Comparison of ENCODE assay signal across 2 cellular contexts in genomic region chr22:32076726-32077550, GRCh38.
TF ChIP-seq lines count a peak whose summit lies in the region.

No MANE protein-coding gene starts in this region.

TF ChIP-seq in HEK293, 187 proteins besides CTCF, POLR2A, EP300 and RAD21 (continued from another document):
- peak; percentile 20; the same call in 1 of the 2 replicates for TF ChIP-seq ZNF398 (tag by site-specific recombination; IDR thresholded peaks at IDR 0.05)
- TF ChIP-seq PRDM1 (tag by site-specific recombination; IDR thresholded peaks at IDR 0.05): peak; percentile 100
- TF ChIP-seq ZNF571 (tag by site-specific recombination; IDR thresholded peaks at IDR 0.05): no peak
- TF ChIP-seq GLI4 (tag by site-specific recombination; IDR thresholded peaks at IDR 0.05): no peak
- no peak for TF ChIP-seq GFI1B (tag by site-specific recombination; IDR thresholded peaks at IDR 0.05)
- TF ChIP-seq ZNF704 (tag by site-specific recombination; IDR thresholded peaks at IDR 0.05): no peak
- 0 out of 2 replicates have a peak, but pooled peaks have one; percentile 33 for TF ChIP-seq YY2 (tag by site-specific recombination; IDR thresholded peaks at IDR 0.05)
- no peak for TF ChIP-seq ZNF701 (tag by site-specific recombination; IDR thresholded peaks at IDR 0.05)
- no peak for TF ChIP-seq ZNF202 (tag by site-specific recombination; IDR thresholded peaks at IDR 0.05; ENCODE audit: borderline replicate concordance)
- TF ChIP-seq OSR2 (tag by site-specific recombination; IDR thresholded peaks at IDR 0.05): no peak
- TF ChIP-seq ZNF138 (tag by site-specific recombination; IDR thresholded peaks at IDR 0.05; ENCODE audit: borderline replicate concordance): no peak
- TF ChIP-seq KLF10 (tag by site-specific recombination; IDR thresholded peaks at IDR 0.05): no peak
- TF ChIP-seq ZBTB20 (tag by site-specific recombination; IDR thresholded peaks at IDR 0.05): peak; percentile 88
- no peak for TF ChIP-seq ZFP69B (tag by site-specific recombination; IDR thresholded peaks at IDR 0.05)
- TF ChIP-seq GLIS1 (tag by site-specific recombination; IDR thresholded peaks at IDR 0.05): no peak
- TF ChIP-seq BCL11B (tag by site-specific recombination; IDR thresholded peaks at IDR 0.05; ENCODE audit: low read depth): no peak
- TF ChIP-seq, protein P1, sequence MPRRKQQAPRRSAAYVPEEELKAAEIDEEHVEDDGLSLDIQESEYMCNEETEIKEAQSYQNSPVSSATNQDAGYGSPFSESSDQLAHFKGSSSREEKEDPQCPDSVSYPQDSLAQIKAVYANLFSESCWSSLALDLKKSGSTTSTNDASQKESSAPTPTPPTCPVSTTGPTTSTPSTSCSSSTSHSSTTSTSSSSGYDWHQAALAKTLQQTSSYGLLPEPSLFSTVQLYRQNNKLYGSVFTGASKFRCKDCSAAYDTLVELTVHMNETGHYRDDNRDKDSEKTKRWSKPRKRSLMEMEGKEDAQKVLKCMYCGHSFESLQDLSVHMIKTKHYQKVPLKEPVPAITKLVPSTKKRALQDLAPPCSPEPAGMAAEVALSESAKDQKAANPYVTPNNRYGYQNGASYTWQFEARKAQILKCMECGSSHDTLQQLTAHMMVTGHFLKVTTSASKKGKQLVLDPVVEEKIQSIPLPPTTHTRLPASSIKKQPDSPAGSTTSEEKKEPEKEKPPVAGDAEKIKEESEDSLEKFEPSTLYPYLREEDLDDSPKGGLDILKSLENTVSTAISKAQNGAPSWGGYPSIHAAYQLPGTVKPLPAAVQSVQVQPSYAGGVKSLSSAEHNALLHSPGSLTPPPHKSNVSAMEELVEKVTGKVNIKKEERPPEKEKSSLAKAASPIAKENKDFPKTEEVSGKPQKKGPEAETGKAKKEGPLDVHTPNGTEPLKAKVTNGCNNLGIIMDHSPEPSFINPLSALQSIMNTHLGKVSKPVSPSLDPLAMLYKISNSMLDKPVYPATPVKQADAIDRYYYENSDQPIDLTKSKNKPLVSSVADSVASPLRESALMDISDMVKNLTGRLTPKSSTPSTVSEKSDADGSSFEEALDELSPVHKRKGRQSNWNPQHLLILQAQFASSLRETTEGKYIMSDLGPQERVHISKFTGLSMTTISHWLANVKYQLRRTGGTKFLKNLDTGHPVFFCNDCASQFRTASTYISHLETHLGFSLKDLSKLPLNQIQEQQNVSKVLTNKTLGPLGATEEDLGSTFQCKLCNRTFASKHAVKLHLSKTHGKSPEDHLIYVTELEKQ (tag by site-specific recombination; IDR thresholded peaks at IDR 0.05; ENCODE audit: borderline replicate concordance): no peak
- TF ChIP-seq ZNF114 (tag by site-specific recombination; IDR thresholded peaks at IDR 0.05): 0 out of 2 replicates have a peak, but pooled peaks have one; percentile 18
- no peak for TF ChIP-seq ZNF792 (tag by site-specific recombination; IDR thresholded peaks at IDR 0.05)
- peak; percentile 23; the same call in 1 of the 2 replicates for TF ChIP-seq IKZF3 (tag by site-specific recombination; IDR thresholded peaks at IDR 0.05)
- TF ChIP-seq ZNF768 (tag by site-specific recombination; IDR thresholded peaks at IDR 0.05): no peak
- TF ChIP-seq ZNF121 (tag by site-specific recombination; IDR thresholded peaks at IDR 0.05): no peak
TF ChIP-seq in HEK293: peak in this region for 9.

TF ChIP-seq in K562, 482 proteins besides CTCF, POLR2A, EP300 and RAD21 (continued from another document):
- TF ChIP-seq, protein P2, sequence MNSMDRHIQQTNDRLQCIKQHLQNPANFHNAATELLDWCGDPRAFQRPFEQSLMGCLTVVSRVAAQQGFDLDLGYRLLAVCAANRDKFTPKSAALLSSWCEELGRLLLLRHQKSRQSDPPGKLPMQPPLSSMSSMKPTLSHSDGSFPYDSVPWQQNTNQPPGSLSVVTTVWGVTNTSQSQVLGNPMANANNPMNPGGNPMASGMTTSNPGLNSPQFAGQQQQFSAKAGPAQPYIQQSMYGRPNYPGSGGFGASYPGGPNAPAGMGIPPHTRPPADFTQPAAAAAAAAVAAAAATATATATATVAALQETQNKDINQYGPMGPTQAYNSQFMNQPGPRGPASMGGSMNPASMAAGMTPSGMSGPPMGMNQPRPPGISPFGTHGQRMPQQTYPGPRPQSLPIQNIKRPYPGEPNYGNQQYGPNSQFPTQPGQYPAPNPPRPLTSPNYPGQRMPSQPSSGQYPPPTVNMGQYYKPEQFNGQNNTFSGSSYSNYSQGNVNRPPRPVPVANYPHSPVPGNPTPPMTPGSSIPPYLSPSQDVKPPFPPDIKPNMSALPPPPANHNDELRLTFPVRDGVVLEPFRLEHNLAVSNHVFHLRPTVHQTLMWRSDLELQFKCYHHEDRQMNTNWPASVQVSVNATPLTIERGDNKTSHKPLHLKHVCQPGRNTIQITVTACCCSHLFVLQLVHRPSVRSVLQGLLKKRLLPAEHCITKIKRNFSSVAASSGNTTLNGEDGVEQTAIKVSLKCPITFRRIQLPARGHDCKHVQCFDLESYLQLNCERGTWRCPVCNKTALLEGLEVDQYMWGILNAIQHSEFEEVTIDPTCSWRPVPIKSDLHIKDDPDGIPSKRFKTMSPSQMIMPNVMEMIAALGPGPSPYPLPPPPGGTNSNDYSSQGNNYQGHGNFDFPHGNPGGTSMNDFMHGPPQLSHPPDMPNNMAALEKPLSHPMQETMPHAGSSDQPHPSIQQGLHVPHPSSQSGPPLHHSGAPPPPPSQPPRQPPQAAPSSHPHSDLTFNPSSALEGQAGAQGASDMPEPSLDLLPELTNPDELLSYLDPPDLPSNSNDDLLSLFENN (IDR thresholded peaks at IDR 0.05; ENCODE audit: low read depth in 2 of 2, low read length in 2 of 2): no peak
- TF ChIP-seq ZNF3 (CRISPR knock-in tag; IDR thresholded peaks at IDR 0.05) (no peak), RBM14 (IDR thresholded peaks at IDR 0.05; ENCODE audit: borderline replicate concordance, insufficient read depth, low read depth, low read length) (no peak)
- TF ChIP-seq, protein P3, sequence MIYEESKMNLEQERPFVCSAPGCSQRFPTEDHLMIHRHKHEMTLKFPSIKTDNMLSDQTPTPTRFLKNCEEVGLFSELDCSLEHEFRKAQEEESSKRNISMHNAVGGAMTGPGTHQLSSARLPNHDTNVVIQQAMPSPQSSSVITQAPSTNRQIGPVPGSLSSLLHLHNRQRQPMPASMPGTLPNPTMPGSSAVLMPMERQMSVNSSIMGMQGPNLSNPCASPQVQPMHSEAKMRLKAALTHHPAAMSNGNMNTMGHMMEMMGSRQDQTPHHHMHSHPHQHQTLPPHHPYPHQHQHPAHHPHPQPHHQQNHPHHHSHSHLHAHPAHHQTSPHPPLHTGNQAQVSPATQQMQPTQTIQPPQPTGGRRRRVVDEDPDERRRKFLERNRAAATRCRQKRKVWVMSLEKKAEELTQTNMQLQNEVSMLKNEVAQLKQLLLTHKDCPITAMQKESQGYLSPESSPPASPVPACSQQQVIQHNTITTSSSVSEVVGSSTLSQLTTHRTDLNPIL (CRISPR knock-in tag; IDR thresholded peaks at IDR 0.05): no peak
